ENCODE assay signal across 8 cellular contexts in genomic region chr11:33987975-33988580, GRCh38.
DNase-seq lines count a peak whose midpoint lies in the region; TF ChIP-seq lines count a peak whose summit lies in the region.

No MANE protein-coding gene starts in this region.

- H3K4me3 ChIP-seq in Karpas-422 (ENCODE audit: low read length) (no peak overlapping the region), fibroblast of villous mesenchyme (ENCODE audit: low read depth, low read length) (no peak overlapping the region)

- H3K9ac ChIP-seq in Karpas-422 (ENCODE audit: low read length), result no peak overlapping the region

- H2AFZ ChIP-seq in Karpas-422 (ENCODE audit: low read length), result no peak overlapping the region

- H4K20me1 ChIP-seq in Karpas-422 (ENCODE audit: insufficient read depth, low read depth, low read length), result no peaks in the 10 kb centered on the region; the same call in 1 of the 2 replicates

- H3K4me1 ChIP-seq in Karpas-422 (ENCODE audit: low read length), result no peaks in the 10 kb centered on the region

- no peak overlapping the region for H3K4me2 ChIP-seq in Karpas-422 (ENCODE audit: low read depth, low read length, poor library complexity, severe bottlenecking)

- CTCF ChIA-PET in GM10248 (lab: Yijun Ruan, JAX), result interaction anchor here (0.7 to 3.7 kb wide), 70 partner anchors 9 to 378 kb away, joined by 3 to 50 read pairs (median 4); no protein-coding TSS in a partner anchor

- H3K36me3 ChIP-seq in Karpas-422 (ENCODE audit: insufficient read depth, low read length), result no peaks in the 10 kb centered on the region

- no peaks in the 10 kb centered on the region for H3K9me2 ChIP-seq in Karpas-422 (replicated peaks; ENCODE audit: insufficient read depth, low read length)

- TF ChIP-seq CTCF in GM10248 (IDR thresholded peaks at IDR 0.05; ENCODE audit: control extremely low read depth, extremely low read depth, low read depth, missing control alignments) (peak; percentile 83), fibroblast of villous mesenchyme (IDR thresholded peaks at IDR 0.05; ENCODE audit: insufficient read depth, low read depth, low read length) (peak; percentile 87)

- no peaks in the 10 kb centered on the region for H3K27me3 ChIP-seq in Karpas-422 (ENCODE audit: low read length)

- H3K9me3 ChIP-seq in Karpas-422 (ENCODE audit: low read length), result no peaks in the 10 kb centered on the region

- no peak overlapping the region for H3K27ac ChIP-seq in Karpas-422 (ENCODE audit: low read length)
- H3K27ac ChIP-seq in substantia nigra (ENCODE audit: low read depth, low read length, poor library complexity, severe bottlenecking), result no peak overlapping the region

- H3K79me2 ChIP-seq in Karpas-422 (ENCODE audit: low read length), result no peaks in the 10 kb centered on the region

- POLR2A ChIA-PET in GM10248 (lab: Yijun Ruan, JAX), result interaction anchor here (0.5 kb wide), 1 partner anchor 9 kb away, joined by 6 read pairs; no protein-coding TSS in a partner anchor

- DNase-seq in GM10248 (ENCODE audit: extremely low spot score), result peak; percentile 73
- DNase-seq in Karpas-422, result peak; percentile 94
- peak; percentile 72 for DNase-seq in RPMI8226
- DNase-seq in activated T-helper 1 cell treated with anti-CD3 and anti-CD28 coated beads, Interleukin-2, amount 50 U/mL, for 16 hours (ENCODE audit: low read depth in 1 of 2, low spot score in 1 of 2), result peak; percentile 21 to 47
- peak; percentile 87 for DNase-seq in fibroblast of villous mesenchyme (ENCODE audit: low read depth)
- peak; percentile 45 for DNase-seq in non-pigmented ciliary epithelial cell (ENCODE audit: low read depth)
- peak in 44 of 49 donors; percentile 3 to 80 (median 52) for DNase-seq in substantia nigra (lab: John Stamatoyannopoulos, UW)
- no peak for DNase-seq in cortex of kidney (lab: John Stamatoyannopoulos, UW)
